Comparison of ENCODE assay signal across 22 cellular contexts in genomic region chr5:148583421-148583965, GRCh38.
DNase-seq lines count a peak whose midpoint lies in the region; ATAC-seq, FAIRE-seq and TF ChIP-seq lines count a peak whose summit lies in the region.
"Had no signal": no experiment of that assay in that cellular context is flagged by ENCODE, and none has a peak within 500 bp of the region (broad histone marks: within the 10 kb centered on the region; RNA-seq: fewer than 3 reads in every experiment).

No MANE protein-coding gene starts in this region.

- peak; percentile 67 for ATAC-seq in PC-3
- ATAC-seq: Panc1 had no signal

- intact Hi-C loops in MCF 10A (cut with micrococcal nuclease) (no loop called here), breast epithelium (cut with DNase I; ENCODE audit: low total_unique reads) (no loop called here), PC-3 (cut with micrococcal nuclease) (no loop called here)

- H3K9me2 ChIP-seq in PC-3 (replicated peaks; ENCODE audit: low read length), result no peaks in the 10 kb centered on the region

- FAIRE-seq in urothelium cell line (lab: Jason Lieb, UNC) (no peak), GM19239 (lab: Jason Lieb, UNC) (no peak)
- FAIRE-seq: GM12892 had no signal

- no peaks in the 10 kb centered on the region for H3K36me3 Mint-ChIP-seq in MCF 10A (ENCODE audit: insufficient read depth, unreplicated experiment)

- no peaks in the 10 kb centered on the region for H3K4me1 ChIP-seq in breast epithelium
- H3K4me1 ChIP-seq in PC-3 (ENCODE audit: insufficient read depth, low read length), result no peaks in the 10 kb centered on the region

- H3K4me2 ChIP-seq in PC-3 (ENCODE audit: low read length), result no peak overlapping the region

- TF ChIP-seq CTCF in MCF 10A (IDR thresholded peaks at IDR 0.05; ENCODE audit: unreplicated experiment) (no peak), breast epithelium (IDR thresholded peaks at IDR 0.05) (no peak), PC-3 (conservative IDR thresholded peaks at IDR 0.05; ENCODE audit: low read depth, low read length) (no peak)

- no peaks in the 10 kb centered on the region for H3F3A ChIP-seq in PC-3 (ENCODE audit: low read length, unreplicated experiment)

- POLR2A ChIA-PET in MCF 10A (lab: Yijun Ruan, JAX), result interaction anchor here (0.8 kb wide), 1 partner anchor 10 kb away, joined by 3 read pairs; no protein-coding TSS in a partner anchor
- POLR2A ChIA-PET in PC-3 (lab: Charles Lee; ENCODE audit: unreplicated experiment), result interaction anchor here (0.6 to 0.7 kb wide), 2 partner anchors 59 to 109 kb away, joined by 8 to 10 read pairs; no protein-coding TSS in a partner anchor

- CTCF ChIA-PET in MCF 10A (lab: Yijun Ruan, JAX) (interaction anchor here (0.7 to 1.3 kb wide), 3 partner anchors 57 to 147 kb away, joined by 3 to 4 read pairs (median 3); no protein-coding TSS in a partner anchor), PC-3 (lab: Charles Lee) (no interaction called here)

- H3K27ac ChIP-seq in breast epithelium, result no peak overlapping the region
- no peak overlapping the region for H3K27ac ChIP-seq in PC-3 (ENCODE audit: low read length)
- H3K27ac ChIP-seq: HL-60, SK-N-MC had no signal

- no peaks in the 10 kb centered on the region for H3K27me3 Mint-ChIP-seq in MCF 10A (ENCODE audit: insufficient read depth, unreplicated experiment)

- no peak overlapping the region for H3K4me3 Mint-ChIP-seq in MCF 10A (ENCODE audit: unreplicated experiment)
- H3K4me3 Mint-ChIP-seq: HFFc6 had no signal

- no TSS peak for BruUV-seq in MCF 10A (replicated peaks; lab: Mats Ljungman, UMichigan)
- no TSS peak for BruUV-seq in PC-3 (replicated peaks; lab: Mats Ljungman, UMichigan)

- no peak overlapping the region for H3K9ac ChIP-seq in PC-3 (ENCODE audit: low read length)

- H3K4me3 ChIP-seq in breast epithelium, result no peak overlapping the region
- H3K4me3 ChIP-seq in PC-3 (ENCODE audit: low read length), result no peak overlapping the region
- H3K4me3 ChIP-seq: SK-N-MC had no signal

- no peak overlapping the region for H2AFZ ChIP-seq in PC-3 (ENCODE audit: low read length)

- DNase-seq in MCF 10A (ENCODE audit: unreplicated experiment) (peak; percentile 61), breast epithelium (ENCODE audit: low spot score in 2 of 2) (no peak), HCEC 1CT (peak; percentile 16), PC-3 (peak; percentile 49), urothelium cell line (ENCODE audit: low spot score) (peak; percentile 21), NCI-H69 (lab: John Stamatoyannopoulos, UW) (no peak), T-helper 2 cell (no peak), GM19239 (ENCODE audit: insufficient read length, low spot score) (no peak)
- DNase-seq: 8988T, DMS153, DND-41, GF-D8, H7, HFFc6, NCI-H2029, NCI-H446 treated with DMSO at 0.1 percent for 48 hours, NCI-H526, SIG-M5 had no signal

- no peaks in the 10 kb centered on the region for H3K9me3 Mint-ChIP-seq in MCF 10A (ENCODE audit: unreplicated experiment)
- H3K9me3 Mint-ChIP-seq: HFFc6 had no signal

- no peak overlapping the region for H3K27ac Mint-ChIP-seq in MCF 10A (ENCODE audit: low read depth, unreplicated experiment)
- H3K27ac Mint-ChIP-seq: HFFc6 had no signal

- TF ChIP-seq POLR2A in breast epithelium (IDR thresholded peaks at IDR 0.05), result no peak

- H4K20me1 ChIP-seq in PC-3 (ENCODE audit: low read length), result no peaks in the 10 kb centered on the region

- H3K36me3 ChIP-seq in breast epithelium, result no peaks in the 10 kb centered on the region
- no peaks in the 10 kb centered on the region for H3K36me3 ChIP-seq in PC-3 (ENCODE audit: low read depth, low read length)

- peaks cover 0 to 13% of the 10 kb centered on the region in 2 donors for H3K9me3 ChIP-seq in breast epithelium
- H3K9me3 ChIP-seq in PC-3 (ENCODE audit: low read length), result no peaks in the 10 kb centered on the region

- no peaks in the 10 kb centered on the region for H3K79me2 ChIP-seq in PC-3 (ENCODE audit: low read length)

- H3K27me3 ChIP-seq in breast epithelium, result no peaks in the 10 kb centered on the region
- peaks cover 59% of the 10 kb centered on the region for H3K27me3 ChIP-seq in PC-3 (ENCODE audit: low read length)

- H3K4me1 Mint-ChIP-seq in MCF 10A (ENCODE audit: insufficient read depth, unreplicated experiment), result no peaks in the 10 kb centered on the region

Comparison
In these comparisons a context has a peak if more than half of its experiments do, and no peak if none do; other contexts are left out.
1. DNase-seq: peak in MCF 10A (single experiment), HCEC 1CT (single experiment), PC-3 (single experiment) and urothelium cell line (single experiment); none in breast epithelium (0 of 2), NCI-H69 (single experiment), T-helper 2 cell (0 of 5) and GM19239 (single experiment).